Comparison of ENCODE assay signal across 1 cellular context in the genomic region with DNA sequence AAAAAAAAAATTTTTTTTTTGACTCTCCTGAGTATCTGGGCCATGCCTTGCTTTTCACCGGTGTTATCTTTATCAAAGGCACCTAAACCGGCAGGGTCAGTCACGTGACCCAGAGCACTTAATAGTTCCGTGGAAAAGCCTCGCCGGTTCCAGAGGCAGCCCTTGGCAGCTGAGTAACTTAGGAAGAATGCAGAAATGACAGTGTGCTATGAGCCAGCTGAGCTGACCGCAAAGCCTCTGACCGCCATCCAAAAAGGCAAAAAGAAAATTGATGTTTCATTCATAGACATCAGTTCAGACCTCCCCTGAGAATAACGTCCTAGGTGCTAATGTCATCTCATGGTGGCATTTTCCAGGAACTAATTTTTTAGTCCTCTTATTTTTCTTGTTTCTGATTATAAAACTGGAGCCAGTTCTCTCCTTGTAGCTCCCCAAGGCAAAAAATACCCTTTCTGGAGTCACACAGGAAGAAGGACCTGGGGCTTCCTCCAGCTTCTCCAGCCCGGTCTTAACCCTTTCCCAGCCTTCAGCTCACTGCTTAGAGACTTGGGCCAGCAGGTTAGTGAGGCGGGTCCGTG.
TF ChIP-seq lines count a peak whose summit lies in the region.

No MANE protein-coding gene starts in this region.

TF ChIP-seq in K562, 482 proteins besides CTCF, POLR2A, EP300 and RAD21 (continued from another document and continues in another):
- TF ChIP-seq TSHZ1 (CRISPR knock-in tag; IDR thresholded peaks at IDR 0.05), result no peak
- peak; percentile 95 for TF ChIP-seq TAF9B (IDR thresholded peaks at IDR 0.05; ENCODE audit: partially characterized antibody)
- no peak for TF ChIP-seq BRD4 (IDR thresholded peaks at IDR 0.05)
- TF ChIP-seq PPARD (CRISPR knock-in tag; IDR thresholded peaks at IDR 0.05), result no peak
- no peak for TF ChIP-seq TCF7 (IDR thresholded peaks at IDR 0.05; ENCODE audit: borderline replicate concordance)
- no peak for TF ChIP-seq ZNF586 (CRISPR knock-in tag; conservative IDR thresholded peaks at IDR 0.05)
- peak; percentile 10; the same call in 1 of the 2 replicates for TF ChIP-seq ELF1 (tag; IDR thresholded peaks at IDR 0.05)
- TF ChIP-seq EHMT2 (IDR thresholded peaks at IDR 0.05), result no peak
- TF ChIP-seq RFX1 (IDR thresholded peaks at IDR 0.05), result no peak
- TF ChIP-seq RBM17 (IDR thresholded peaks at IDR 0.05; ENCODE audit: borderline replicate concordance, low read depth, low read length), result no peak
- TF ChIP-seq ZNF253 (CRISPR knock-in tag; conservative IDR thresholded peaks at IDR 0.05), result no peak
- TF ChIP-seq ARID3B (CRISPR knock-in tag; IDR thresholded peaks at IDR 0.05; ENCODE audit: borderline replicate concordance), result no peak
- no peak for TF ChIP-seq HNRNPUL1 (IDR thresholded peaks at IDR 0.05; ENCODE audit: low read length)
- peak; percentile 92; the same call in 1 of the 2 replicates for TF ChIP-seq ESRRA (IDR thresholded peaks at IDR 0.05; ENCODE audit: borderline replicate concordance, low read depth)
- TF ChIP-seq CBFA2T3 (IDR thresholded peaks at IDR 0.05), result peak; percentile 62; the same call in 1 of the 2 replicates
- TF ChIP-seq NEUROD1 (IDR thresholded peaks at IDR 0.05; ENCODE audit: borderline replicate concordance, low read depth, low read length, partially characterized antibody), result no peak
- TF ChIP-seq MAZ (CRISPR knock-in tag; conservative IDR thresholded peaks at IDR 0.05 in 1 of 2, IDR thresholded peaks at IDR 0.05 in 1 of 2), result peak in 1 of 2 experiments; percentile 26; a peak in 1 of 4 replicates
- no peak for TF ChIP-seq SRSF1 (IDR thresholded peaks at IDR 0.05; ENCODE audit: low read depth, low read length)
- TF ChIP-seq ZNF561 (CRISPR knock-in tag; conservative IDR thresholded peaks at IDR 0.05), result no peak
- no peak for TF ChIP-seq ZNF589 (CRISPR knock-in tag; IDR thresholded peaks at IDR 0.05; ENCODE audit: low read depth)
- TF ChIP-seq ARID4B (CRISPR knock-in tag; IDR thresholded peaks at IDR 0.05), result no peak
- no peak for TF ChIP-seq CHCHD3 (CRISPR knock-in tag; IDR thresholded peaks at IDR 0.05)
- TF ChIP-seq HDGF (IDR thresholded peaks at IDR 0.05), result no peak
- no peak for TF ChIP-seq CREB3 (tag; conservative IDR thresholded peaks at IDR 0.05; ENCODE audit: low read depth)
- TF ChIP-seq MTA2 (IDR thresholded peaks at IDR 0.05; ENCODE audit: low read depth), result no peak
- TF ChIP-seq NFYB (IDR thresholded peaks at IDR 0.05; ENCODE audit: extremely low read depth, insufficient read length), result no peak
- TF ChIP-seq KDM5B (IDR thresholded peaks at IDR 0.05; ENCODE audit: insufficient replicate concordance, low read depth, low read length), result no peak
- TF ChIP-seq, protein P1, sequence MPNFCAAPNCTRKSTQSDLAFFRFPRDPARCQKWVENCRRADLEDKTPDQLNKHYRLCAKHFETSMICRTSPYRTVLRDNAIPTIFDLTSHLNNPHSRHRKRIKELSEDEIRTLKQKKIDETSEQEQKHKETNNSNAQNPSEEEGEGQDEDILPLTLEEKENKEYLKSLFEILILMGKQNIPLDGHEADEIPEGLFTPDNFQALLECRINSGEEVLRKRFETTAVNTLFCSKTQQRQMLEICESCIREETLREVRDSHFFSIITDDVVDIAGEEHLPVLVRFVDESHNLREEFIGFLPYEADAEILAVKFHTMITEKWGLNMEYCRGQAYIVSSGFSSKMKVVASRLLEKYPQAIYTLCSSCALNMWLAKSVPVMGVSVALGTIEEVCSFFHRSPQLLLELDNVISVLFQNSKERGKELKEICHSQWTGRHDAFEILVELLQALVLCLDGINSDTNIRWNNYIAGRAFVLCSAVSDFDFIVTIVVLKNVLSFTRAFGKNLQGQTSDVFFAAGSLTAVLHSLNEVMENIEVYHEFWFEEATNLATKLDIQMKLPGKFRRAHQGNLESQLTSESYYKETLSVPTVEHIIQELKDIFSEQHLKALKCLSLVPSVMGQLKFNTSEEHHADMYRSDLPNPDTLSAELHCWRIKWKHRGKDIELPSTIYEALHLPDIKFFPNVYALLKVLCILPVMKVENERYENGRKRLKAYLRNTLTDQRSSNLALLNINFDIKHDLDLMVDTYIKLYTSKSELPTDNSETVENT (CRISPR knock-in tag; IDR thresholded peaks at IDR 0.05), result no peak
- TF ChIP-seq GABPA (tag; conservative IDR thresholded peaks at IDR 0.05; ENCODE audit: low read depth), result no peak; the same call in none of the 2 replicates
- TF ChIP-seq ZBTB1 (CRISPR knock-in tag; IDR thresholded peaks at IDR 0.05; ENCODE audit: borderline replicate concordance, low read depth), result no peak
- TF ChIP-seq CREM (IDR thresholded peaks at IDR 0.05; ENCODE audit: low read depth), result peak; percentile 46; the same call in 1 of the 2 replicates
- TF ChIP-seq RBBP5 (IDR thresholded peaks at IDR 0.05; ENCODE audit: borderline replicate concordance, insufficient read depth, low read length, poor library complexity, severe bottlenecking), result no peak
- peak; percentile 70 for TF ChIP-seq DPF2 (IDR thresholded peaks at IDR 0.05)
- no peak for TF ChIP-seq TCF7L2 (IDR thresholded peaks at IDR 0.05; ENCODE audit: low read depth, low read length)
- TF ChIP-seq ZNF282 (CRISPR knock-in tag; IDR thresholded peaks at IDR 0.05), result no peak
- TF ChIP-seq SREBF1 (IDR thresholded peaks at IDR 0.05; ENCODE audit: borderline replicate concordance, low read depth, low read length), result no peak
- TF ChIP-seq HNRNPK (IDR thresholded peaks at IDR 0.05; ENCODE audit: low read depth, low read length, poor library complexity, severe bottlenecking), result no peak
- TF ChIP-seq FOXM1 (IDR thresholded peaks at IDR 0.05; ENCODE audit: low read depth), result 0 out of 2 replicates have a peak, but pooled peaks have one; percentile 15
- no peak for TF ChIP-seq FOXM1 (CRISPR knock-in tag; IDR thresholded peaks at IDR 0.05; ENCODE audit: low read depth)
- no peak for TF ChIP-seq PTBP1 (IDR thresholded peaks at IDR 0.05; ENCODE audit: low read depth, low read length)
- no peak for TF ChIP-seq FOXA1 (IDR thresholded peaks at IDR 0.05; ENCODE audit: borderline replicate concordance)
- TF ChIP-seq ADNP (tag; IDR thresholded peaks at IDR 0.05), result no peak; the same call in 1 of the 2 replicates
- TF ChIP-seq MEF2A (IDR thresholded peaks at IDR 0.05; ENCODE audit: control insufficient read depth, low read depth, low read length), result no peak
- TF ChIP-seq DACH1 (IDR thresholded peaks at IDR 0.05; ENCODE audit: partially characterized antibody), result peak; percentile 90
- peak in 1 of 2 experiments; percentile 78; a peak in 1 of 4 replicates for TF ChIP-seq FOXK2 (conservative IDR thresholded peaks at IDR 0.05 in 1 of 2, IDR thresholded peaks at IDR 0.05 in 1 of 2; ENCODE audit: low read depth in 2 of 2)
- TF ChIP-seq, protein P2, sequence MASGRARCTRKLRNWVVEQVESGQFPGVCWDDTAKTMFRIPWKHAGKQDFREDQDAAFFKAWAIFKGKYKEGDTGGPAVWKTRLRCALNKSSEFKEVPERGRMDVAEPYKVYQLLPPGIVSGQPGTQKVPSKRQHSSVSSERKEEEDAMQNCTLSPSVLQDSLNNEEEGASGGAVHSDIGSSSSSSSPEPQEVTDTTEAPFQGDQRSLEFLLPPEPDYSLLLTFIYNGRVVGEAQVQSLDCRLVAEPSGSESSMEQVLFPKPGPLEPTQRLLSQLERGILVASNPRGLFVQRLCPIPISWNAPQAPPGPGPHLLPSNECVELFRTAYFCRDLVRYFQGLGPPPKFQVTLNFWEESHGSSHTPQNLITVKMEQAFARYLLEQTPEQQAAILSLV (tag; IDR thresholded peaks at IDR 0.05), result no peak
- TF ChIP-seq, protein P3, sequence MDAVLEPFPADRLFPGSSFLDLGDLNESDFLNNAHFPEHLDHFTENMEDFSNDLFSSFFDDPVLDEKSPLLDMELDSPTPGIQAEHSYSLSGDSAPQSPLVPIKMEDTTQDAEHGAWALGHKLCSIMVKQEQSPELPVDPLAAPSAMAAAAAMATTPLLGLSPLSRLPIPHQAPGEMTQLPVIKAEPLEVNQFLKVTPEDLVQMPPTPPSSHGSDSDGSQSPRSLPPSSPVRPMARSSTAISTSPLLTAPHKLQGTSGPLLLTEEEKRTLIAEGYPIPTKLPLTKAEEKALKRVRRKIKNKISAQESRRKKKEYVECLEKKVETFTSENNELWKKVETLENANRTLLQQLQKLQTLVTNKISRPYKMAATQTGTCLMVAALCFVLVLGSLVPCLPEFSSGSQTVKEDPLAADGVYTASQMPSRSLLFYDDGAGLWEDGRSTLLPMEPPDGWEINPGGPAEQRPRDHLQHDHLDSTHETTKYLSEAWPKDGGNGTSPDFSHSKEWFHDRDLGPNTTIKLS (IDR thresholded peaks at IDR 0.05; ENCODE audit: borderline replicate concordance, low read depth), result no peak
- TF ChIP-seq HDAC2 (IDR thresholded peaks at IDR 0.05), result 0 out of 2 replicates have a peak, but pooled peaks have one; percentile 45
- no peak for TF ChIP-seq ZKSCAN8 (CRISPR knock-in tag; IDR thresholded peaks at IDR 0.05)
- no peak for TF ChIP-seq FOXP1 (CRISPR knock-in tag; IDR thresholded peaks at IDR 0.05)
